Comparison of ENCODE assay signal across 8 cellular contexts in the genomic region with DNA sequence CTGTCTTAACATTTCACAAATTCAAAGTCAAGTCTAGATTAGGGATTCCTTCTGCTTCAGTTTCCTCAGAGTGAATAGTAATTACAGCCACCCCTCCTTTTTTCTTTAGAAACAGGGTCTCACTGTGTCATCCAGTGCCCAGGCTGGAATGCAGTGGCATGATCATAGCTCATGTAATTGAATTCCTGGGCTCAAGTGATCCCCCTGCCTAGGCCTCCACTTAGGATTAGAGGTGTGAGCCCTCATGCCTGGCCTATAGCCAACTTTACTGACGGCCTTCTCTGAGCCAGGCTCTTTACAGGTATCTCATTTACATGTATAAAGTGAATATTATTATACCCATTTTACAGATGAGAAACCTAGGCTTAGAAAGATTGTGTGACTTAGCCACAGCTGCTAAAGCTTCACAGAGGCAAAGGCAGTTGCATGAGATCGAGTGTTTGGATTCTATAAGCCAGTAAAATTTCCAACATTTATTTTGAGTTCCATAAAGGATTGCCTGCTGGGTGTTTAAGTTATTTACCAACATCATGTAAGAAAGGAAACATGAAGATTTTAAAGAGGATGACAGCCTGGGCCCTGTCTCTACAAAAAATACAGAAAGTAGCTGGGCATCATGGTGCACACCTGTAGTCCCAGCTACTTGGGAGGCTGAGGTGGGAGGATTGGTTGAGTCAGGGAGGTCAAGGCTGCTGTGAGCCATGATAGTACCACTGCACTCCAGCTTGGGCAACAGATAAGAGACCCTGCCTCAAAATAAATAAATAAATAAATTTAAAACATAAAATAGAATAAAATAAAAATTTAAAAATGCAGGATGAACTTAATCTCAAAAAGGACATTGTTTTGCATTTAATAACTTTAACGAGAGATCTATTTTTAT. TPM values are rescaled to one million over a fixed set of nuclear protein-coding genes. Genes with fewer than 3 reads are reported as not detected.
DNase-seq lines count a peak whose midpoint lies in the region; ATAC-seq, FAIRE-seq and TF ChIP-seq lines count a peak whose summit lies in the region.

No MANE protein-coding gene starts in this region.

- H3K4me2 ChIP-seq in DND-41 (ENCODE audit: insufficient read depth, low read length): peak overlapping the region; percentile 66; the same call in 1 of the 2 replicates
- H3K4me2 ChIP-seq in MM.1S (ENCODE audit: low read depth, low read length): peak overlapping the region; percentile 98; the same call in 1 of the 2 replicates
- H3K4me2 ChIP-seq in osteoblast (ENCODE audit: insufficient read depth, low read length): peak overlapping the region; percentile 98

- H3K9me3 ChIP-seq in DND-41 (ENCODE audit: insufficient read depth, low read length, severe bottlenecking) (peaks cover 8% of the 10 kb centered on the region), MM.1S (replicated peaks; ENCODE audit: insufficient read depth, low read length) (no peaks in the 10 kb centered on the region), osteoblast (ENCODE audit: low read depth, low read length) (no peaks in the 10 kb centered on the region), kidney (ENCODE audit: control insufficient read depth in 1 of 2, low read length in 2 of 2) (no peaks in the 10 kb centered on the region)

- no peaks in the 10 kb centered on the region for H3F3A ChIP-seq in MM.1S (ENCODE audit: insufficient read depth, low read length)

- ATAC-seq in DND-41 (ENCODE audit: insufficient read depth, low read depth): no peak

- TF ChIP-seq CTCF in DND-41 (IDR thresholded peaks at IDR 0.05; ENCODE audit: borderline replicate concordance, extremely low read depth, low read length, poor library complexity, severe bottlenecking): no peak
- no peak for TF ChIP-seq CTCF in MM.1S (IDR thresholded peaks at IDR 0.05; ENCODE audit: low read length)
- no peak for TF ChIP-seq CTCF in coronary artery (IDR thresholded peaks at IDR 0.05)
- TF ChIP-seq CTCF in osteoblast (IDR thresholded peaks at IDR 0.05; ENCODE audit: extremely low read depth, low read depth, low read length): no peak
- TF ChIP-seq CTCF in kidney (IDR thresholded peaks at IDR 0.05; ENCODE audit: borderline replicate concordance, extremely low read depth, insufficient read depth): no peak

- no peak overlapping the region for H3K9ac ChIP-seq in DND-41 (ENCODE audit: low read depth, low read length)
- H3K9ac ChIP-seq in MM.1S (ENCODE audit: low read length): peak overlapping the region; percentile 91; the same call in 1 of the 2 replicates
- peak overlapping the region in 1 of 2 donors; percentile 97 for H3K9ac ChIP-seq in kidney (ENCODE audit: low read length in 2 of 2)

- H3K27ac ChIP-seq in DND-41 (ENCODE audit: low read length) (no peak overlapping the region), MM.1S (ENCODE audit: low read length) (no peak overlapping the region), coronary artery (no peak overlapping the region), osteoblast (ENCODE audit: low read depth, low read length) (peak overlapping the region; percentile 94), kidney (ENCODE audit: low read depth in 2 of 2, low read length in 2 of 2) (no peak overlapping the region)

- H2AFZ ChIP-seq in DND-41 (ENCODE audit: low read depth, low read length): no peak overlapping the region
- H2AFZ ChIP-seq in MM.1S (ENCODE audit: low read length): no peak overlapping the region
- H2AFZ ChIP-seq in osteoblast (ENCODE audit: low read length): no peak overlapping the region

- intact Hi-C loops in kidney (cut with DNase I): no loop called here

- no peak for FAIRE-seq in kidney (lab: Jason Lieb, UNC)

- H3K4me1 ChIP-seq in DND-41 (ENCODE audit: insufficient read depth, low read length) (peaks cover 11% of the 10 kb centered on the region), MM.1S (ENCODE audit: low read length) (no peaks in the 10 kb centered on the region), osteoblast (ENCODE audit: insufficient read depth, low read length) (peaks cover 16% of the 10 kb centered on the region), kidney (ENCODE audit: control insufficient read depth in 1 of 2, insufficient read depth in 1 of 2, low read depth in 1 of 2, low read length in 2 of 2) (peaks cover 2 to 5% of the 10 kb centered on the region in 2 donors)

- DNase-seq in DND-41 (no peak), MM.1S (no peak), coronary artery (ENCODE audit: low spot score) (no peak), osteoblast (ENCODE audit: insufficient read length, low spot score, missing footprints) (no peak), dermis blood vessel endothelial cell (no peak), kidney (no peak), NCI-H345 treated with DMSO at 0.1 percent for 48 hours (lab: John Stamatoyannopoulos, UW; ENCODE audit: unreplicated experiment) (no peak), HuH-7.5 (ENCODE audit: low spot score) (no peak)

- H3K79me2 ChIP-seq in DND-41 (ENCODE audit: insufficient read depth, low read length) (no peaks in the 10 kb centered on the region), MM.1S (ENCODE audit: low read length) (peaks cover 16% of the 10 kb centered on the region), osteoblast (ENCODE audit: insufficient read depth, low read length) (peaks cover 42% of the 10 kb centered on the region)

- H3K27me3 ChIP-seq in DND-41 (ENCODE audit: insufficient read depth, low read length, poor library complexity) (no peaks in the 10 kb centered on the region), MM.1S (replicated peaks; ENCODE audit: insufficient read depth, low read length) (no peaks in the 10 kb centered on the region), osteoblast (ENCODE audit: insufficient read depth, low read length) (no peaks in the 10 kb centered on the region)

- no peaks in the 10 kb centered on the region for H4K20me1 ChIP-seq in DND-41 (ENCODE audit: insufficient read depth, low read length)
- no peaks in the 10 kb centered on the region for H4K20me1 ChIP-seq in MM.1S (ENCODE audit: insufficient read depth, low read length)
- H4K20me1 ChIP-seq in osteoblast (ENCODE audit: insufficient read depth, low read length): peaks cover 8% of the 10 kb centered on the region

- no peak overlapping the region for H3K4me3 ChIP-seq in DND-41 (ENCODE audit: low read depth in 1 of 2, low read length in 2 of 2)
- no peak overlapping the region for H3K4me3 ChIP-seq in MM.1S (ENCODE audit: low read length)
- peak overlapping the region; percentile 84 for H3K4me3 ChIP-seq in coronary artery
- peak overlapping the region; percentile 78 for H3K4me3 ChIP-seq in osteoblast (ENCODE audit: insufficient read depth, low read length)
- peak overlapping the region in 1 of 2 donors; percentile 90 for H3K4me3 ChIP-seq in kidney (ENCODE audit: low read length in 2 of 2)

- H3K36me3 ChIP-seq in DND-41 (ENCODE audit: insufficient read depth, low read length) (no peaks in the 10 kb centered on the region; the same call in 1 of the 2 replicates), MM.1S (replicated peaks; ENCODE audit: insufficient read depth, low read length) (no peaks in the 10 kb centered on the region), osteoblast (ENCODE audit: insufficient read depth, low read length) (peaks cover 6% of the 10 kb centered on the region), kidney (ENCODE audit: control insufficient read depth in 1 of 2, insufficient read depth in 2 of 2, low read length in 2 of 2) (peaks cover 0 to 5% of the 10 kb centered on the region in 2 donors)

- H3K9me2 ChIP-seq in MM.1S (replicated peaks; ENCODE audit: insufficient read depth, low read length): no peaks in the 10 kb centered on the region

RNA-seq across cellular contexts. Expression of gene ENOSF1, which starts 1.8 kb away (rescaled TPM):
- total RNA-seq in osteoblast (47.0 and 56.3 TPM in 2 replicates), dermis blood vessel endothelial cell (24.5 and 30.1 TPM in 2 replicates), kidney (132 TPM)
- 110 TPM for polyA plus RNA-seq in kidney (ENCODE audit: insufficient read depth, low read depth, low replicate concordance)

RNA-seq across cellular contexts. Expression of gene TYMS, which starts 53.2 kb away (rescaled TPM):
- total RNA-seq in osteoblast (4.7 and 5.3 TPM in 2 replicates), dermis blood vessel endothelial cell (22.6 and 132 TPM in 2 replicates), kidney (6.0 TPM)
- 10.2 TPM for polyA plus RNA-seq in kidney (ENCODE audit: insufficient read depth, low read depth, low replicate concordance)

Comparison
In these comparisons a context has a peak if more than half of its experiments do, and no peak if none do; other contexts are left out.
1. H3K4me3 ChIP-seq: peak in coronary artery (single experiment) and osteoblast (single experiment); none in DND-41 (0 of 2) and MM.1S (single experiment).
2. Peak in every context shown above with its lines, with median percentiles within 50 percentile points of each other: H3K4me2 ChIP-seq.